ENCODE assay signal across 8 cellular contexts in genomic region chr16:8958344-8958808, GRCh38. TPM values are rescaled to one million over a fixed set of nuclear protein-coding genes. Genes with fewer than 3 reads are reported as not detected.
DNase-seq lines count a peak whose midpoint lies in the region; ATAC-seq and TF ChIP-seq lines count a peak whose summit lies in the region.

No MANE protein-coding gene starts in this region.

- peak overlapping the region; percentile 87 to 98 (median 92) for H3K27ac Mint-ChIP-seq in CD8-positive, alpha-beta memory T cell

- no peaks in the 10 kb centered on the region for H3K9me3 ChIP-seq in CD8-positive, alpha-beta memory T cell (ENCODE audit: low read length)
- H3K9me3 ChIP-seq in MM.1S (replicated peaks; ENCODE audit: insufficient read depth, low read length) (no peaks in the 10 kb centered on the region), adrenal gland (replicated peaks in 1 of 3) (no peaks in the 10 kb centered on the region)

- peaks cover 78% of the 10 kb centered on the region for H3K4me1 ChIP-seq in CD8-positive, alpha-beta memory T cell (ENCODE audit: insufficient read depth, low read length)
- H3K4me1 ChIP-seq in MM.1S (ENCODE audit: low read length) (peaks cover 42% of the 10 kb centered on the region), adrenal gland (replicated peaks in 1 of 2) (peaks cover 42 to 74% of the 10 kb centered on the region in 2 donors)

- CTCF ChIA-PET in CD8-positive, alpha-beta memory T cell (lab: Charles Lee), result interaction anchor here (1.2 to 1.4 kb wide), 4 partner anchors 10 to 51 kb away, joined by 3 to 5 read pairs (median 3); no protein-coding TSS in a partner anchor

- POLR2A ChIA-PET in CD8-positive, alpha-beta memory T cell (lab: Charles Lee), result no interaction called here

- H3K4me2 ChIP-seq in MM.1S (ENCODE audit: low read depth, low read length), result peak overlapping the region; percentile 87

- intact Hi-C loops in adrenal gland (cut with DNase I), result no loop called here

- H3K27me3 ChIP-seq in CD8-positive, alpha-beta memory T cell (ENCODE audit: insufficient read depth, low read length, poor library complexity, severe bottlenecking), result no peaks in the 10 kb centered on the region
- H3K27me3 ChIP-seq in MM.1S (replicated peaks; ENCODE audit: insufficient read depth, low read length) (no peaks in the 10 kb centered on the region), adrenal gland (no peaks in the 10 kb centered on the region)

- no peak for ATAC-seq in HG02759 (IDR thresholded peaks at IDR 0.05; ENCODE audit: unreplicated experiment)
- ATAC-seq in HG02938 (IDR thresholded peaks at IDR 0.05; ENCODE audit: unreplicated experiment), result no peak

- H3K4me3 ChIP-seq in CD8-positive, alpha-beta memory T cell (ENCODE audit: low read length), result peak overlapping the region; percentile 12
- peak overlapping the region; percentile 41 for H3K4me3 ChIP-seq in MM.1S (ENCODE audit: low read length)
- H3K4me3 ChIP-seq in adrenal gland, result no peak overlapping the region

- peaks cover 0 to 5% of the 10 kb centered on the region in 2 donors for H3K27me3 Mint-ChIP-seq in CD8-positive, alpha-beta memory T cell

- no peaks in the 10 kb centered on the region for H3K36me3 ChIP-seq in CD8-positive, alpha-beta memory T cell (ENCODE audit: insufficient read depth, low read length)
- H3K36me3 ChIP-seq in MM.1S (replicated peaks; ENCODE audit: insufficient read depth, low read length) (no peaks in the 10 kb centered on the region), adrenal gland (replicated peaks in 1 of 2) (no peaks in the 10 kb centered on the region)

- peaks cover 94% of the 10 kb centered on the region for H3K79me2 ChIP-seq in MM.1S (ENCODE audit: low read length)

- peaks cover 46% of the 10 kb centered on the region for H3F3A ChIP-seq in MM.1S (ENCODE audit: insufficient read depth, low read length)

- H3K9me3 Mint-ChIP-seq in CD8-positive, alpha-beta memory T cell, result no peaks in the 10 kb centered on the region

- H3K27ac ChIP-seq in CD8-positive, alpha-beta memory T cell (ENCODE audit: low read depth, low read length), result no peak overlapping the region
- H3K27ac ChIP-seq in MM.1S (ENCODE audit: low read length), result peak overlapping the region; percentile 9; the same call in 1 of the 2 replicates
- H3K27ac ChIP-seq in adrenal gland, result peak overlapping the region in 4 of 5 donors; percentile 63 to 84 (median 74)

- peaks cover 77 to 84% (median 78%) of the 10 kb centered on the region in 3 donors for H3K4me1 Mint-ChIP-seq in CD8-positive, alpha-beta memory T cell

- peak overlapping the region; percentile 87 to 98 (median 96) for H3K4me3 Mint-ChIP-seq in CD8-positive, alpha-beta memory T cell

- 18 to 45% (median 25%) methylated on average over 2 to 9 of the region's 9 CpGs for WGBS in adrenal gland, 4 donors

- H3K9ac ChIP-seq in MM.1S (ENCODE audit: low read length), result no peak overlapping the region

- peak in 1 of 2 donors; percentile 53 for TF ChIP-seq POLR2A in adrenal gland (IDR thresholded peaks at IDR 0.05)

- no peak for TF ChIP-seq CTCF in MM.1S (IDR thresholded peaks at IDR 0.05; ENCODE audit: low read length)
- no peak for TF ChIP-seq CTCF in adrenal gland (IDR thresholded peaks at IDR 0.05)

- DNase-seq in CD8-positive, alpha-beta memory T cell, result peak in 3 of 5 donors; percentile 31 to 52 (median 34)
- no peak for DNase-seq in MM.1S
- DNase-seq in adrenal gland, result peak in 6 of 7 donors; percentile 71 to 81 (median 73)
- peak; percentile 48 to 76 for DNase-seq in lung microvascular endothelial cell (ENCODE audit: low read depth in 2 of 2)
- DNase-seq in NCI-H1092 treated with DMSO at 0.1 percent for 48 hours (lab: John Stamatoyannopoulos, UW), result no peak
- DNase-seq in NCI-H1694 treated with DMSO at 0.1 percent for 48 hours (lab: John Stamatoyannopoulos, UW), result no peak

- H3K36me3 Mint-ChIP-seq in CD8-positive, alpha-beta memory T cell, result peaks cover 0 to 13% (median 4%) of the 10 kb centered on the region in 3 donors

- peaks cover 80% of the 10 kb centered on the region for H4K20me1 ChIP-seq in MM.1S (ENCODE audit: insufficient read depth, low read length)

- H3K9me2 ChIP-seq in MM.1S (replicated peaks; ENCODE audit: insufficient read depth, low read length), result no peaks in the 10 kb centered on the region

- no peak overlapping the region for H2AFZ ChIP-seq in MM.1S (ENCODE audit: low read length)

RNA-seq across cellular contexts. Expression of gene USP7, which starts 5.3 kb away (rescaled TPM):
- total RNA-seq in CD8-positive, alpha-beta memory T cell, result 100 to 1,000 TPM; 189 to 192 TPM
- polyA plus RNA-seq in CD8-positive, alpha-beta memory T cell, result 12.6 TPM
- total RNA-seq in adrenal gland (10 to 100 TPM; 34.1 to 95.0 (median 75.8) TPM), lung microvascular endothelial cell (50.1 and 50.2 TPM in 2 replicates)
- 100 to 1,000 TPM in 1 of 3 donors, 10 to 100 TPM in 2; 23.7 to 121 (median 28.5) TPM for polyA plus RNA-seq in adrenal gland

Comparison
In these comparisons a context has a peak if more than half of its experiments do, and no peak if none do; other contexts are left out.
1. DNase-seq: peak in CD8-positive, alpha-beta memory T cell (3 of 5), adrenal gland (6 of 7) and lung microvascular endothelial cell (2 of 2); none in MM.1S (single experiment), NCI-H1092 treated with DMSO at 0.1 percent for 48 hours (single experiment) and NCI-H1694 treated with DMSO at 0.1 percent for 48 hours (single experiment).
2. H3K4me3 ChIP-seq: peak in CD8-positive, alpha-beta memory T cell (single experiment) and MM.1S (single experiment); none in adrenal gland (0 of 4).